ENCODE assay signal across 19 cellular contexts in genomic region chr4:128825226-128825625, GRCh38. TPM values are rescaled to one million over a fixed set of nuclear protein-coding genes. Genes with fewer than 3 reads are reported as not detected.
DNase-seq lines count a peak whose midpoint lies in the region; ATAC-seq, FAIRE-seq and TF ChIP-seq lines count a peak whose summit lies in the region.
"Had no signal": no experiment of that assay in that cellular context is flagged by ENCODE, and none has a peak within 500 bp of the region (broad histone marks: within the 10 kb centered on the region; RNA-seq: fewer than 3 reads in every experiment).

No MANE protein-coding gene starts in this region.

- H3K27me3 Mint-ChIP-seq in activated naive CD4-positive, alpha-beta T cell treated with anti-CD3 and anti-CD28 coated beads, Interleukin-2, amount 10 ng/mL, durations not matched to agents 7 days and 5 days = no peaks in the 10 kb centered on the region
- H3K27me3 Mint-ChIP-seq in activated T-helper 17 cell treated with anti-CD3 and anti-CD28 coated beads, Interleukin-2, amount 50 U/mL, for 72 hours = no peaks in the 10 kb centered on the region

- no peaks in the 10 kb centered on the region for H3K36me3 ChIP-seq in left lung
- H3K36me3 ChIP-seq: colonic mucosa, heart left ventricle, sigmoid colon had no signal

- CTCF ChIA-PET in activated naive CD4-positive, alpha-beta T cell treated with anti-CD3 and anti-CD28 coated beads, Interleukin-2, amount 10 ng/mL, durations not matched to agents 7 days and 5 days (lab: Charles Lee) = no interaction called here

- H3K27ac Mint-ChIP-seq in activated naive CD4-positive, alpha-beta T cell treated with anti-CD3 and anti-CD28 coated beads, Interleukin-2, amount 10 ng/mL, durations not matched to agents 7 days and 5 days = peak overlapping the region; percentile 0
- H3K27ac Mint-ChIP-seq in activated T-helper 17 cell treated with anti-CD3 and anti-CD28 coated beads, Interleukin-2, amount 50 U/mL, for 72 hours = peak overlapping the region; percentile 61

- H3K27me3 ChIP-seq in left lung = no peaks in the 10 kb centered on the region
- H3K27me3 ChIP-seq: colonic mucosa, heart left ventricle, sigmoid colon had no signal

- ATAC-seq in activated T-helper 17 cell treated with anti-CD3 and anti-CD28 coated beads, Interleukin-2, amount 50 U/mL, for 72 hours (replicated peaks) = no peak
- ATAC-seq in left lung (peak; percentile 35), GM18511 (IDR thresholded peaks at IDR 0.05; ENCODE audit: unreplicated experiment) (no peak), GM19035 (IDR thresholded peaks at IDR 0.05; ENCODE audit: unreplicated experiment) (no peak)

- H3K27ac ChIP-seq in left lung = no peak overlapping the region
- H3K27ac ChIP-seq: colonic mucosa, heart left ventricle, VCaP had no signal

- peaks cover 17 to 39% of the 10 kb centered on the region in 2 donors for H3K4me1 ChIP-seq in left lung

- no peak for FAIRE-seq in urothelium cell line (lab: Jason Lieb, UNC)
- FAIRE-seq: H1 had no signal

- H3K4me3 Mint-ChIP-seq in activated naive CD4-positive, alpha-beta T cell treated with anti-CD3 and anti-CD28 coated beads, Interleukin-2, amount 10 ng/mL, durations not matched to agents 7 days and 5 days = no peak overlapping the region
- no peak overlapping the region for H3K4me3 Mint-ChIP-seq in activated T-helper 17 cell treated with anti-CD3 and anti-CD28 coated beads, Interleukin-2, amount 50 U/mL, for 72 hours

- peaks cover 30% of the 10 kb centered on the region for H3K36me3 Mint-ChIP-seq in activated naive CD4-positive, alpha-beta T cell treated with anti-CD3 and anti-CD28 coated beads, Interleukin-2, amount 10 ng/mL, durations not matched to agents 7 days and 5 days
- peaks cover 28% of the 10 kb centered on the region for H3K36me3 Mint-ChIP-seq in activated T-helper 17 cell treated with anti-CD3 and anti-CD28 coated beads, Interleukin-2, amount 50 U/mL, for 72 hours (ENCODE audit: low read depth)

- no peak for DNase-seq in activated naive CD4-positive, alpha-beta T cell treated with anti-CD3 and anti-CD28 coated beads, Interleukin-2, amount 10 ng/mL, durations not matched to agents 7 days and 5 days
- no peak for DNase-seq in activated naive CD4-positive, alpha-beta T cell treated with anti-CD3 and anti-CD28 coated beads, Interleukin-2, amount 50 U/mL, for 16 hours
- no peak for DNase-seq in left lung
- DNase-seq in urothelium cell line (ENCODE audit: low spot score) = peak; percentile 32
- no peak for DNase-seq in NCI-H748 treated with DMSO at 0.1 percent for 48 hours (lab: John Stamatoyannopoulos, UW)
- DNase-seq: ACHN; activated effector memory CD4-positive, alpha-beta T cell treated with Interleukin-2 at 50 U/mL for 16 hours; colonic mucosa; heart left ventricle; Kasumi-1; midbrain; NCI-H2171; Right ventricle myocardium superior; sigmoid colon had no signal

- peaks cover 39% of the 10 kb centered on the region for H3K4me1 Mint-ChIP-seq in activated naive CD4-positive, alpha-beta T cell treated with anti-CD3 and anti-CD28 coated beads, Interleukin-2, amount 10 ng/mL, durations not matched to agents 7 days and 5 days
- peaks cover 39% of the 10 kb centered on the region for H3K4me1 Mint-ChIP-seq in activated T-helper 17 cell treated with anti-CD3 and anti-CD28 coated beads, Interleukin-2, amount 50 U/mL, for 72 hours

- no peak overlapping the region for H3K4me3 ChIP-seq in left lung
- H3K4me3 ChIP-seq: colonic mucosa, heart left ventricle, sigmoid colon had no signal

- intact Hi-C loops in left lung (cut with DNase I) = no loop called here

- H3K9me3 Mint-ChIP-seq in activated naive CD4-positive, alpha-beta T cell treated with anti-CD3 and anti-CD28 coated beads, Interleukin-2, amount 10 ng/mL, durations not matched to agents 7 days and 5 days = no peaks in the 10 kb centered on the region
- no peaks in the 10 kb centered on the region for H3K9me3 Mint-ChIP-seq in activated T-helper 17 cell treated with anti-CD3 and anti-CD28 coated beads, Interleukin-2, amount 50 U/mL, for 72 hours

- no peak for TF ChIP-seq CTCF in left lung (IDR thresholded peaks at IDR 0.05)

- H3K9me3 ChIP-seq in left lung = no peaks in the 10 kb centered on the region
- H3K9me3 ChIP-seq: colonic mucosa, heart left ventricle, sigmoid colon had no signal

RNA-seq across cellular contexts. Expression of gene JADE1, which starts 15.7 kb away (rescaled TPM):
- total RNA-seq in activated T-helper 17 cell treated with anti-CD3 and anti-CD28 coated beads, Interleukin-2, amount 50 U/mL, for 72 hours = 10 to 100 TPM; 22.2 to 27.3 TPM
- total RNA-seq in left lung = 10 to 100 TPM; 28.5 to 29.5 TPM
